8 cellular contexts compared by ENCODE assay signal in the genomic region with DNA sequence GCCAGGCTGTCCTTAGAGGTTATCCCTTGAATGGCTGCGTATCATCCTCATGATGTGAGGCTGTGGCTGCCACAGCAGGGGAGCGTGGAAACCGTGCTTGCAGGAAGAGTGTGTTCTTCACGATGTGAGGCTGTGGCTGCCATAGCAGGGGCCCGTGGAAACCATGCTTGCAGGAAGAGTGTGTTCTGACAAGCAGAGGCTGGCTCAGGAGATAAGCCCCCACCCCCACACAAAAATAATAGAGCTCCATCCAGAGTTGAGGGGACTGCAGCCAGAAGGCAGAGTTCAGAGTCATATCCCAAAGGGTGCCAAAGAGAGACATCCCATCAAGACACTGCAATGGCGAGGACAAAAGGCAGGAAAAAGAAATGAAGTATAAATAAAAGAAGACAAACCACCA.
"Had no signal": no experiment of that assay in that cellular context is flagged by ENCODE, and none has a peak within 500 bp of the region (broad histone marks: within the 10 kb centered on the region; RNA-seq: fewer than 3 reads in every experiment).

No MANE protein-coding gene starts in this region.

- DNase-seq: GM23248, H7, HFFc6, IMR-90, KBM-7 had no signal

- H3K9ac ChIP-seq: GM23248 had no signal

- ATAC-seq: HCT116 had no signal

- H3K4me3 Mint-ChIP-seq: HFFc6 had no signal

- H3K4me3 ChIP-seq: GM23248, HAP-1 had no signal

- H2AFZ ChIP-seq: GM23248 had no signal

- H3K27ac Mint-ChIP-seq: HFFc6 had no signal

- H3K36me3 ChIP-seq: HAP-1 had no signal

- H3K9me3 ChIP-seq: HAP-1 had no signal

- H3K27ac ChIP-seq: GM23248 had no signal

- FAIRE-seq: HTR-8/SVneo had no signal
